In genomic region chr2:98484121-98484557, GRCh38 we compare ENCODE assay signal across 15 cellular contexts. TPM values are rescaled to one million over a fixed set of nuclear protein-coding genes. Genes with fewer than 3 reads are reported as not detected.
DNase-seq lines count a peak whose midpoint lies in the region; ATAC-seq, FAIRE-seq and TF ChIP-seq lines count a peak whose summit lies in the region.
"Had no signal": no experiment of that assay in that cellular context is flagged by ENCODE, and none has a peak within 500 bp of the region (broad histone marks: within the 10 kb centered on the region; RNA-seq: fewer than 3 reads in every experiment).

No MANE protein-coding gene starts in this region.

- no peaks in the 10 kb centered on the region for H3K9me3 Mint-ChIP-seq in CD4-positive, CD25-positive, alpha-beta regulatory T cell
- H3K9me3 Mint-ChIP-seq in activated T-helper 17 cell treated with anti-CD3 and anti-CD28 coated beads, Interleukin-2, amount 50 U/mL, for 72 hours = no peaks in the 10 kb centered on the region

- no peaks in the 10 kb centered on the region for H3K27me3 Mint-ChIP-seq in CD4-positive, CD25-positive, alpha-beta regulatory T cell
- no peaks in the 10 kb centered on the region for H3K27me3 Mint-ChIP-seq in activated T-helper 17 cell treated with anti-CD3 and anti-CD28 coated beads, Interleukin-2, amount 50 U/mL, for 72 hours

- no peak overlapping the region for H3K4me2 ChIP-seq in osteoblast (ENCODE audit: insufficient read depth, low read length)

- no peaks in the 10 kb centered on the region for H3K9me3 ChIP-seq in CD4-positive, CD25-positive, alpha-beta regulatory T cell (ENCODE audit: control insufficient read depth in 2 of 2, low read length in 2 of 2)
- no peaks in the 10 kb centered on the region for H3K9me3 ChIP-seq in osteoblast (ENCODE audit: low read depth, low read length)
- H3K9me3 ChIP-seq: BLaER1 treated with 17β-estradiol and CSF1 and Interleukin-3, amounts not matched to agents 10 nM and 100 nM; right atrium auricular region; stomach had no signal

- FAIRE-seq in GM12891 (lab: Jason Lieb, UNC) = peak; percentile 48
- FAIRE-seq: endothelial cell of umbilical vein, keratinocyte had no signal

- H3K4me3 ChIP-seq in CD4-positive, CD25-positive, alpha-beta regulatory T cell (ENCODE audit: low read depth, low read length) = no peak overlapping the region
- no peak overlapping the region for H3K4me3 ChIP-seq in osteoblast (ENCODE audit: insufficient read depth, low read length)
- H3K4me3 ChIP-seq: BLaER1 treated with 17β-estradiol and CSF1 and Interleukin-3, amounts not matched to agents 10 nM and 100 nM; right atrium auricular region; stomach had no signal

- no peak for ATAC-seq in CD4-positive, CD25-positive, alpha-beta regulatory T cell (ENCODE audit: low read depth in 2 of 2)
- no peak for ATAC-seq in activated T-helper 17 cell treated with anti-CD3 and anti-CD28 coated beads, Interleukin-2, amount 50 U/mL, for 72 hours (replicated peaks)
- ATAC-seq in GM21737 (IDR thresholded peaks at IDR 0.05; ENCODE audit: unreplicated experiment) = no peak

- H3K27ac ChIP-seq in CD4-positive, CD25-positive, alpha-beta regulatory T cell (ENCODE audit: insufficient read depth, low read length, poor library complexity, severe bottlenecking) = no peak overlapping the region
- no peak overlapping the region for H3K27ac ChIP-seq in osteoblast (ENCODE audit: low read depth, low read length)
- H3K27ac ChIP-seq: BLaER1 treated with 17β-estradiol and CSF1 and Interleukin-3, amounts not matched to agents 10 nM and 100 nM; right atrium auricular region; stomach had no signal

- peaks cover 24% of the 10 kb centered on the region for H3K79me2 ChIP-seq in osteoblast (ENCODE audit: insufficient read depth, low read length)

- no peak for TF ChIP-seq POLR2A in GM12891 (IDR thresholded peaks at IDR 0.05; ENCODE audit: low read depth, low read length)

- H3K4me1 ChIP-seq in CD4-positive, CD25-positive, alpha-beta regulatory T cell (ENCODE audit: control insufficient read depth, insufficient read depth, low read length, poor library complexity, severe bottlenecking) = peaks cover 94% of the 10 kb centered on the region
- H3K4me1 ChIP-seq in osteoblast (ENCODE audit: insufficient read depth, low read length) = peaks cover 16% of the 10 kb centered on the region

- peaks cover 90% of the 10 kb centered on the region for H4K20me1 ChIP-seq in osteoblast (ENCODE audit: insufficient read depth, low read length)

- H3K36me3 ChIP-seq in CD4-positive, CD25-positive, alpha-beta regulatory T cell (ENCODE audit: control insufficient read depth, insufficient read depth, low read length) = no peaks in the 10 kb centered on the region
- no peaks in the 10 kb centered on the region for H3K36me3 ChIP-seq in osteoblast (ENCODE audit: insufficient read depth, low read length)
- H3K36me3 ChIP-seq: BLaER1 treated with 17β-estradiol and CSF1 and Interleukin-3, amounts not matched to agents 10 nM and 100 nM; right atrium auricular region; stomach had no signal

- no peaks in the 10 kb centered on the region for H3K36me3 Mint-ChIP-seq in CD4-positive, CD25-positive, alpha-beta regulatory T cell
- H3K36me3 Mint-ChIP-seq in activated T-helper 17 cell treated with anti-CD3 and anti-CD28 coated beads, Interleukin-2, amount 50 U/mL, for 72 hours (ENCODE audit: low read depth) = no peaks in the 10 kb centered on the region

- peak overlapping the region; percentile 53 to 89 (median 86) for H3K27ac Mint-ChIP-seq in CD4-positive, CD25-positive, alpha-beta regulatory T cell
- H3K27ac Mint-ChIP-seq in activated T-helper 17 cell treated with anti-CD3 and anti-CD28 coated beads, Interleukin-2, amount 50 U/mL, for 72 hours = peak overlapping the region; percentile 86

- H2AFZ ChIP-seq in osteoblast (ENCODE audit: low read length) = no peak overlapping the region

- TF ChIP-seq CTCF in osteoblast (IDR thresholded peaks at IDR 0.05; ENCODE audit: extremely low read depth, low read depth, low read length) = no peak

- H3K4me3 Mint-ChIP-seq in CD4-positive, CD25-positive, alpha-beta regulatory T cell = peak overlapping the region in 3 of 4 donors; percentile 25 to 63 (median 40)
- H3K4me3 Mint-ChIP-seq in activated T-helper 17 cell treated with anti-CD3 and anti-CD28 coated beads, Interleukin-2, amount 50 U/mL, for 72 hours = peak overlapping the region; percentile 52

- H3K4me1 Mint-ChIP-seq in CD4-positive, CD25-positive, alpha-beta regulatory T cell = peaks cover 33 to 99% (median 82%) of the 10 kb centered on the region in 4 donors
- peaks cover 80% of the 10 kb centered on the region for H3K4me1 Mint-ChIP-seq in activated T-helper 17 cell treated with anti-CD3 and anti-CD28 coated beads, Interleukin-2, amount 50 U/mL, for 72 hours

- DNase-seq in CD4-positive, CD25-positive, alpha-beta regulatory T cell = no peak
- DNase-seq in GM12891 (ENCODE audit: insufficient read length, low spot score) = no peak
- DNase-seq in mucosa of gallbladder (ENCODE audit: low spot score) = peak; percentile 51
- no peak for DNase-seq in osteoblast (ENCODE audit: insufficient read length, low spot score, missing footprints)
- no peak for DNase-seq in effector CD4-positive, alpha-beta T cell
- DNase-seq: NCI-H2029; NCI-H82; stimulated activated CD4-positive, alpha-beta T cell treated with anti-CD3 and anti-CD28 coated beads, Interleukin-4, amount 100 ng/mL, for 4 hours; stomach had no signal

- no peaks in the 10 kb centered on the region for H3K27me3 ChIP-seq in CD4-positive, CD25-positive, alpha-beta regulatory T cell (ENCODE audit: control insufficient read depth, insufficient read depth, low read length)
- H3K27me3 ChIP-seq in osteoblast (ENCODE audit: insufficient read depth, low read length) = no peaks in the 10 kb centered on the region
- H3K27me3 ChIP-seq: BLaER1 treated with 17β-estradiol and CSF1 and Interleukin-3, amounts not matched to agents 10 nM and 100 nM; right atrium auricular region; stomach had no signal

TF ChIP-seq in GM12891, 5 proteins besides CTCF, POLR2A, EP300 and RAD21:
- TF ChIP-seq PAX5 (IDR thresholded peaks at IDR 0.05; ENCODE audit: insufficient read depth, low read length, severe bottlenecking) (no peak), TAF1 (IDR thresholded peaks at IDR 0.05; ENCODE audit: low read depth, low read length) (no peak)

RNA-seq across cellular contexts. Expression of gene INPP4A, which starts 39.5 kb away (rescaled TPM):
- total RNA-seq in CD4-positive, CD25-positive, alpha-beta regulatory T cell = 106 TPM
- polyA plus RNA-seq in CD4-positive, CD25-positive, alpha-beta regulatory T cell = 10 to 100 TPM; 27.9 to 36.3 (median 30.7) TPM
- polyA plus RNA-seq in GM12891 (2012; ENCODE audit: low read depth, missing spikeins) = 16.5 TPM
- 10 to 100 TPM; 66.4 to 74.8 TPM for total RNA-seq in activated T-helper 17 cell treated with anti-CD3 and anti-CD28 coated beads, Interleukin-2, amount 50 U/mL, for 72 hours
- total RNA-seq in mucosa of gallbladder (32.7 TPM), osteoblast (25.7 and 25.9 TPM in 2 replicates)
